In genomic region chr4:152778656-152779512, GRCh38 we compare ENCODE assay signal across 8 cellular contexts. TPM values are rescaled to one million over a fixed set of nuclear protein-coding genes. Genes with fewer than 3 reads are reported as not detected.
DNase-seq lines count a peak whose midpoint lies in the region; ATAC-seq and TF ChIP-seq lines count a peak whose summit lies in the region.

No MANE protein-coding gene starts in this region.

- peak overlapping the region; percentile 97 for H3K4me3 ChIP-seq in astrocyte of the spinal cord (ENCODE audit: low read depth, low read length)
- peak overlapping the region; percentile 83 for H3K4me3 ChIP-seq in iPS-15b (ENCODE audit: low read depth, low read length)
- peak overlapping the region; percentile 80 to 90 (median 90) for H3K4me3 ChIP-seq in gastrocnemius medialis

- intact Hi-C loops in gastrocnemius medialis (cut with DNase I; ENCODE audit: low total_unique reads): loop anchor here (1.0 to 5.0 kb wide), 3 partner anchors 87 to 303 kb away; partner anchors contain the start of gene FBXW7

- ATAC-seq in HG03108 (IDR thresholded peaks at IDR 0.05; ENCODE audit: unreplicated experiment) (peak; percentile 2), gastrocnemius medialis (peak in 1 of 2 donors; percentile 16), GM19463 (IDR thresholded peaks at IDR 0.05; ENCODE audit: unreplicated experiment) (no peak)

- in situ Hi-C loops in astrocyte of the spinal cord (cut with HindIII; ENCODE audit: low sequenced_read_pairs): no loop called here
- in situ Hi-C loops in gastrocnemius medialis (cut with MboI; ENCODE audit: low sequenced_read_pairs in 4 of 4): loop anchor here in 1 of 4 donors (25.0 kb wide), 1 partner anchor 1692 kb away; the partner anchor contains the start of gene RPS3A

- peak overlapping the region; percentile 84 to 95 (median 90) for H3K27ac ChIP-seq in gastrocnemius medialis

- H3K4me1 ChIP-seq in iPS-15b (ENCODE audit: control insufficient read depth, insufficient read depth, low read length): peaks cover 5% of the 10 kb centered on the region
- peaks cover 28 to 38% of the 10 kb centered on the region in 2 donors for H3K4me1 ChIP-seq in gastrocnemius medialis

- no peak for TF ChIP-seq POLR2A in gastrocnemius medialis (IDR thresholded peaks at IDR 0.05)

- DNase-seq in GM03348 (ENCODE audit: low spot score) (peak; percentile 41), SK-N-DZ (ENCODE audit: low spot score) (peak; percentile 15), astrocyte of the spinal cord (ENCODE audit: low read depth, low spot score) (peak; percentile 25), gastrocnemius medialis (peak in 1 of 2 donors; percentile 2), GM19240 (ENCODE audit: insufficient read length, low spot score) (no peak)

- TF ChIP-seq CTCF in astrocyte of the spinal cord (IDR thresholded peaks at IDR 0.05; ENCODE audit: low read depth, low read length) (no peak), gastrocnemius medialis (IDR thresholded peaks at IDR 0.05 in 4 of 5, conservative IDR thresholded peaks at IDR 0.05 in 1 of 5) (no peak)

- H3K9me3 ChIP-seq in iPS-15b (ENCODE audit: control insufficient read depth, insufficient read depth, low read length): no peaks in the 10 kb centered on the region
- H3K9me3 ChIP-seq in gastrocnemius medialis: no peaks in the 10 kb centered on the region

- peaks cover 3% of the 10 kb centered on the region for H3K36me3 ChIP-seq in iPS-15b (ENCODE audit: control insufficient read depth, insufficient read depth, low read length)
- no peaks in the 10 kb centered on the region for H3K36me3 ChIP-seq in gastrocnemius medialis

- H3K27me3 ChIP-seq in iPS-15b (ENCODE audit: control insufficient read depth, insufficient read depth, low read length): no peaks in the 10 kb centered on the region
- no peaks in the 10 kb centered on the region for H3K27me3 ChIP-seq in gastrocnemius medialis

- peak overlapping the region; percentile 85 for H3K9ac ChIP-seq in iPS-15b (ENCODE audit: low read depth, low read length)

RNA-seq across cellular contexts. Expression of gene TIGD4, which starts 0.6 kb away (rescaled TPM):
- 1.2 and 1.8 TPM in 2 replicates for polyA plus RNA-seq in SK-N-DZ (2014; cell fraction: cytosol; rRNA removed)
- 0.68 and 1.9 TPM in 2 replicates for polyA plus RNA-seq in SK-N-DZ (2014; cell fraction: nucleus; rRNA removed)
- total RNA-seq in gastrocnemius medialis: under 1 TPM in 2 of 4 donors, not detected in 2; 0.09 to 0.23 TPM

RNA-seq across cellular contexts. Expression of gene ARFIP1, which starts 0.9 kb away (rescaled TPM):
- 19.6 and 20.1 TPM in 2 replicates for polyA plus RNA-seq in SK-N-DZ (2014; cell fraction: cytosol; rRNA removed)
- polyA plus RNA-seq in SK-N-DZ (2014; cell fraction: nucleus; rRNA removed): 14.1 and 15.1 TPM in 2 replicates
- total RNA-seq in gastrocnemius medialis: 10 to 100 TPM in 2 of 4 donors, 1 to 10 TPM in 2; 8.4 to 11.9 (median 9.7) TPM
